In genomic region chr6:35417979-35418661, GRCh38 we compare ENCODE assay signal across 14 cellular contexts. TPM values are rescaled to one million over a fixed set of nuclear protein-coding genes. Genes with fewer than 3 reads are reported as not detected.
A peak's percentile ranks its signal among the peaks of the same experiment; 100 is the strongest.
DNase-seq lines count a peak whose midpoint lies in the region; ATAC-seq and TF ChIP-seq lines count a peak whose summit lies in the region.
"Had no signal": no experiment of that assay in that cellular context is flagged by ENCODE, and none has a peak within 500 bp of the region (broad histone marks: within the 10 kb centered on the region; RNA-seq: fewer than 3 reads in every experiment).

No MANE protein-coding gene starts in this region.

- H4K5ac ChIP-seq in H9 (ENCODE audit: insufficient read length, low read depth, low read length) = no peak overlapping the region

- H3K79me1 ChIP-seq in H9 (ENCODE audit: insufficient read depth, low read depth, low read length, poor library complexity, severe bottlenecking) = no peaks in the 10 kb centered on the region

- H3K9ac ChIP-seq in H9 (ENCODE audit: extremely low read depth, insufficient read length, low read length) = no peak overlapping the region

- no peak overlapping the region for H2BK20ac ChIP-seq in H9 (ENCODE audit: low read depth, low read length, poor library complexity, severe bottlenecking)

- intact Hi-C loops in right lobe of liver (cut with DNase I) = no loop called here

- H3K9me3 ChIP-seq in BE2C (no peaks in the 10 kb centered on the region), H9 (ENCODE audit: control insufficient read depth, low read depth, low read length) (no peaks in the 10 kb centered on the region), right lobe of liver (no peaks in the 10 kb centered on the region)

- H3K27ac Mint-ChIP-seq in H9 (peak overlapping the region in 2 of 3 experiments; percentile 79 to 92; a peak in 3 of 7 replicates), osteocyte (ENCODE audit: unreplicated experiment) (no peak overlapping the region)
- peak overlapping the region; percentile 91 for H3K27ac Mint-ChIP-seq in activated CD8-positive, alpha-beta T cell treated with anti-CD3 and anti-CD28 coated beads, Interleukin-2, amount 10 ng/mL, durations not matched to agents 7 days and 5 days

- H3K4me1 ChIP-seq in BE2C (peaks cover 6% of the 10 kb centered on the region; the same call in 1 of the 2 replicates), H9 (ENCODE audit: insufficient read depth, low read length) (peaks cover 10% of the 10 kb centered on the region; the same call in 1 of the 2 replicates), right lobe of liver (peaks cover 0 to 26% (median 7%) of the 10 kb centered on the region in 4 donors)

- no peak overlapping the region for H2BK5ac ChIP-seq in H9 (ENCODE audit: insufficient read length, low read length)

- TF ChIP-seq CTCF in BE2C (IDR thresholded peaks at IDR 0.05; ENCODE audit: low read depth, low read length) (no peak), H9 (conservative IDR thresholded peaks at IDR 0.05) (no peak), right lobe of liver (IDR thresholded peaks at IDR 0.05) (peak in 1 of 4 donors; percentile 26), osteocyte (IDR thresholded peaks at IDR 0.05) (no peak)

- peaks cover 2 to 4% (median 4%) of the 10 kb centered on the region in 3 experiments; a peak in 4 of 7 replicates for H3K36me3 Mint-ChIP-seq in H9 (ENCODE audit: insufficient read depth in 1 of 3, low read depth in 3 of 3)
- peaks cover 59% of the 10 kb centered on the region for H3K36me3 Mint-ChIP-seq in activated CD8-positive, alpha-beta T cell treated with anti-CD3 and anti-CD28 coated beads, Interleukin-2, amount 10 ng/mL, durations not matched to agents 7 days and 5 days (ENCODE audit: low read depth)
- peaks cover 11% of the 10 kb centered on the region for H3K36me3 Mint-ChIP-seq in osteocyte (ENCODE audit: unreplicated experiment)

- H3K4me3 Mint-ChIP-seq in H9 (no peak overlapping the region), osteocyte (ENCODE audit: unreplicated experiment) (no peak overlapping the region)
- H3K4me3 Mint-ChIP-seq in activated CD8-positive, alpha-beta T cell treated with anti-CD3 and anti-CD28 coated beads, Interleukin-2, amount 10 ng/mL, durations not matched to agents 7 days and 5 days = peak overlapping the region; percentile 49

- no peaks in the 10 kb centered on the region for H3K23me2 ChIP-seq in H9 (ENCODE audit: insufficient read length, low read depth, low read length, poor library complexity, severe bottlenecking)

- no peak overlapping the region for H2BK120ac ChIP-seq in H9 (ENCODE audit: low read depth, low read length, poor library complexity, severe bottlenecking)

- no peaks in the 10 kb centered on the region for H3K9me3 Mint-ChIP-seq in H9
- H3K9me3 Mint-ChIP-seq in activated CD8-positive, alpha-beta T cell treated with anti-CD3 and anti-CD28 coated beads, Interleukin-2, amount 10 ng/mL, durations not matched to agents 7 days and 5 days (ENCODE audit: insufficient read depth) = no peaks in the 10 kb centered on the region
- no peaks in the 10 kb centered on the region for H3K9me3 Mint-ChIP-seq in osteocyte (ENCODE audit: unreplicated experiment)

- no peak overlapping the region for H3K4me2 ChIP-seq in H9 (ENCODE audit: insufficient read depth, insufficient read length, low read length)

- no CpG with 5 or more reads among the region's 14 CpGs for WGBS in H9 (ENCODE audit: extremely low coverage, insufficient read length, low lambda C conversion rate)
- WGBS in right lobe of liver (ENCODE audit: insufficient coverage, low coverage, low lambda C conversion rate, missing lambda C conversion rate) = 34% methylated on average over 10 of the region's 14 CpGs

- no peaks in the 10 kb centered on the region for H3K27me3 ChIP-seq in BE2C
- H3K27me3 ChIP-seq in H9 (ENCODE audit: insufficient read depth, low read length) = no peaks in the 10 kb centered on the region
- H3K27me3 ChIP-seq in right lobe of liver = no peaks in the 10 kb centered on the region
- H3K27me3 ChIP-seq: cardiac muscle cell had no signal

- H3K27ac ChIP-seq in H9 (ENCODE audit: insufficient read length, low read depth, low read length) (no peak overlapping the region), right lobe of liver (no peak overlapping the region)
- H3K27ac ChIP-seq: C4-2B, cardiac muscle cell had no signal

- ATAC-seq in activated CD8-positive, alpha-beta T cell treated with anti-CD3 and anti-CD28 coated beads, Interleukin-2, amount 10 ng/mL, durations not matched to agents 7 days and 5 days = peak; percentile 69
- ATAC-seq in right lobe of liver = peak; percentile 49 to 83 (median 73)
- ATAC-seq in GM19452 (IDR thresholded peaks at IDR 0.05; ENCODE audit: unreplicated experiment) = no peak

- H3T11ph ChIP-seq in H9 (ENCODE audit: low read length) = no peak overlapping the region

- peaks cover 18 to 21% of the 10 kb centered on the region in 2 experiments for H3K4me1 Mint-ChIP-seq in H9
- peaks cover 67% of the 10 kb centered on the region for H3K4me1 Mint-ChIP-seq in activated CD8-positive, alpha-beta T cell treated with anti-CD3 and anti-CD28 coated beads, Interleukin-2, amount 10 ng/mL, durations not matched to agents 7 days and 5 days (ENCODE audit: low read depth)
- H3K4me1 Mint-ChIP-seq in osteocyte (ENCODE audit: unreplicated experiment) = peaks cover 32% of the 10 kb centered on the region

- CTCF ChIA-PET in activated CD8-positive, alpha-beta T cell treated with anti-CD3 and anti-CD28 coated beads, Interleukin-2, amount 10 ng/mL, durations not matched to agents 7 days and 5 days (lab: Charles Lee) = interaction anchor here (1.1 to 4.4 kb wide), 8 partner anchors 9 to 121 kb away, joined by 3 to 95 read pairs (median 15); partner anchors contain the start of genes DEF6, FANCE, PPARD and RPL10A

- H4K20me1 ChIP-seq in H9 (ENCODE audit: control insufficient read depth, insufficient read depth, insufficient read length) = no peaks in the 10 kb centered on the region

- H3K56ac ChIP-seq in H9 (ENCODE audit: insufficient read length, low read depth, low read length) = no peak overlapping the region

- H3K79me2 ChIP-seq in H9 (ENCODE audit: insufficient read depth, low read length) = no peaks in the 10 kb centered on the region

- H3K36me3 ChIP-seq in BE2C (no peaks in the 10 kb centered on the region), right lobe of liver (no peaks in the 10 kb centered on the region)

- no peak overlapping the region for H2AFZ ChIP-seq in H9 (ENCODE audit: low read length)

- peak; percentile 63 for TF ChIP-seq POLR2A in right lobe of liver (IDR thresholded peaks at IDR 0.05)

- DNase-seq in BE2C = peak; percentile 64
- no peak for DNase-seq in H9
- peak; percentile 73 for DNase-seq in activated CD8-positive, alpha-beta T cell treated with anti-CD3 and anti-CD28 coated beads, Interleukin-2, amount 10 ng/mL, durations not matched to agents 7 days and 5 days
- peak; percentile 65 to 95 (median 87) for DNase-seq in right lobe of liver
- DNase-seq in stimulated activated CD4-positive, alpha-beta T cell treated with anti-CD3 and anti-CD28 coated beads, Interleukin-15, amount 100 ng/mL, for 24 hours = no peak
- no peak for DNase-seq in osteocyte (ENCODE audit: extremely low spot score, unreplicated experiment)
- DNase-seq in stimulated activated CD4-positive, alpha-beta T cell treated with anti-CD3 and anti-CD28 coated beads, Interleukin-2, amount 100 ng/mL, for 24 hours = no peak
- DNase-seq: H7; islet precursor cell; NCI-H526 treated with DMSO at 0.1 percent for 48 hours; stimulated activated CD4-positive, alpha-beta T cell treated with anti-CD3 and anti-CD28 coated beads, Interleukin-1b, Interleukin-23, amount 100 ng/mL, for 48 hours had no signal

- H3K18ac ChIP-seq in H9 (ENCODE audit: insufficient read length, low read depth, low read length) = no peak overlapping the region

- no peak overlapping the region for H2BK12ac ChIP-seq in H9 (ENCODE audit: insufficient read length, low read depth, low read length)

- no peak overlapping the region for H3K4ac ChIP-seq in H9 (ENCODE audit: low read depth, low read length)

- H3K27me3 Mint-ChIP-seq in H9 (ENCODE audit: low read depth) = no peaks in the 10 kb centered on the region
- H3K27me3 Mint-ChIP-seq in activated CD8-positive, alpha-beta T cell treated with anti-CD3 and anti-CD28 coated beads, Interleukin-2, amount 10 ng/mL, durations not matched to agents 7 days and 5 days (ENCODE audit: low read depth) = no peaks in the 10 kb centered on the region
- H3K27me3 Mint-ChIP-seq in osteocyte (ENCODE audit: unreplicated experiment) = no peaks in the 10 kb centered on the region

- H3K4me3 ChIP-seq in BE2C (ENCODE audit: low read depth, low read length) (no peak overlapping the region), right lobe of liver (no peak overlapping the region)
- H3K4me3 ChIP-seq: cardiac muscle cell had no signal

- no peak overlapping the region for H2AK5ac ChIP-seq in H9 (ENCODE audit: insufficient read length, low read length)

- no peak overlapping the region for H3K14ac ChIP-seq in H9 (ENCODE audit: insufficient read depth, low read length)

- H3K23ac ChIP-seq in H9 (ENCODE audit: insufficient read length, low read depth, low read length) = no peak overlapping the region

- POLR2A ChIA-PET in activated CD8-positive, alpha-beta T cell treated with anti-CD3 and anti-CD28 coated beads, Interleukin-2, amount 10 ng/mL, durations not matched to agents 7 days and 5 days (lab: Charles Lee) = interaction anchor here (1.9 kb wide), 1 partner anchor 24 kb away, joined by 6 read pairs; no protein-coding TSS in a partner anchor

- H4K8ac ChIP-seq in H9 (replicated peaks; ENCODE audit: insufficient read length, low read depth, low read length) = no peak overlapping the region

- H2BK15ac ChIP-seq in H9 (ENCODE audit: low read depth, low read length) = no peak overlapping the region

- no peak overlapping the region for H4K91ac ChIP-seq in H9 (ENCODE audit: insufficient read length, low read depth, low read length)

RNA-seq across cellular contexts. Expression of gene FANCE, which starts 34.0 kb away (rescaled TPM):
- polyA plus RNA-seq in BE2C (2012; ENCODE audit: insufficient read depth, insufficient read length, low read depth) = 7.2 TPM
- total RNA-seq in H9 (2021) = 8.4 and 10.9 TPM in 2 replicates
- total RNA-seq in activated CD8-positive, alpha-beta T cell treated with anti-CD3 and anti-CD28 coated beads, Interleukin-2, amount 10 ng/mL, durations not matched to agents 7 days and 5 days = 10 to 100 TPM; 20.4 to 21.9 TPM
- total RNA-seq in right lobe of liver = 1 to 10 TPM in 3 of 6 experiments, under 1 TPM in 3; 0.44 to 1.7 (median 0.95) TPM
- total RNA-seq in osteocyte = 7.8 TPM in 2 replicates

RNA-seq across cellular contexts. Expression of gene RPL10A, which starts 50.1 kb away (rescaled TPM):
- polyA plus RNA-seq in BE2C (2012; ENCODE audit: insufficient read depth, insufficient read length, low read depth) = 1,119 TPM
- total RNA-seq in H9 (2021) = 1,826 and 1,830 TPM in 2 replicates
- total RNA-seq in activated CD8-positive, alpha-beta T cell treated with anti-CD3 and anti-CD28 coated beads, Interleukin-2, amount 10 ng/mL, durations not matched to agents 7 days and 5 days = 1,000 to 10,000 TPM; 1,398 to 1,443 TPM
- 100 to 1,000 TPM; 366 to 446 (median 412) TPM for total RNA-seq in right lobe of liver
- total RNA-seq in osteocyte = 1,177 and 1,245 TPM in 2 replicates

Comparison
In these comparisons a context has a peak if more than half of its experiments do, and no peak if none do; other contexts are left out.
1. DNase-seq: peak in BE2C (single experiment), activated CD8-positive, alpha-beta T cell treated with anti-CD3 and anti-CD28 coated beads, Interleukin-2, amount 10 ng/mL, durations not matched to agents 7 days and 5 days (single experiment) and right lobe of liver (3 of 3); none in H9 (single experiment), stimulated activated CD4-positive, alpha-beta T cell treated with anti-CD3 and anti-CD28 coated beads, Interleukin-15, amount 100 ng/mL, for 24 hours (single experiment), osteocyte (single experiment) and stimulated activated CD4-positive, alpha-beta T cell treated with anti-CD3 and anti-CD28 coated beads, Interleukin-2, amount 100 ng/mL, for 24 hours (0 of 2).